In genomic region chr16:3147046-3147756, GRCh38 we compare ENCODE assay signal across 15 cellular contexts. TPM values are rescaled to one million over a fixed set of nuclear protein-coding genes. Genes with fewer than 3 reads are reported as not detected.
DNase-seq lines count a peak whose midpoint lies in the region; ATAC-seq and TF ChIP-seq lines count a peak whose summit lies in the region.
"Had no signal": no experiment of that assay in that cellular context is flagged by ENCODE, and none has a peak within 500 bp of the region (broad histone marks: within the 10 kb centered on the region; RNA-seq: fewer than 3 reads in every experiment).

No MANE protein-coding gene starts in this region.

- H2BK5ac ChIP-seq in mesenchymal stem cell (ENCODE audit: low read depth, low read length, poor library complexity, severe bottlenecking) = no peak overlapping the region

- TF ChIP-seq CTCF in spleen (IDR thresholded peaks at IDR 0.05 in 8 of 11, conservative IDR thresholded peaks at IDR 0.05 in 3 of 11) = no peak

- H3K4me3 ChIP-seq in mesenchymal stem cell (ENCODE audit: insufficient read depth in 1 of 2, low read depth in 1 of 2, low read length in 2 of 2) (no peak overlapping the region), spleen (no peak overlapping the region)
- H3K4me3 ChIP-seq: BLaER1 had no signal

- H3K4me2 ChIP-seq in mesenchymal stem cell (ENCODE audit: low read length, poor library complexity, severe bottlenecking) = no peak overlapping the region
- H3K4me2 ChIP-seq: BLaER1 had no signal

- H3K9me3 Mint-ChIP-seq in effector memory CD8-positive, alpha-beta T cell = no peaks in the 10 kb centered on the region

- intact Hi-C loops in left cardiac atrium (cut with DNase I) (no loop called here), left ventricle myocardium superior (cut with micrococcal nuclease) (no loop called here), spleen (cut with DNase I; ENCODE audit: low total_unique reads) (no loop called here)

- peak overlapping the region in 1 of 2 experiments; percentile 21 for H3K4ac ChIP-seq in mesenchymal stem cell (ENCODE audit: low read depth in 1 of 2, low read length in 2 of 2)

- no peak overlapping the region for H3K18ac ChIP-seq in mesenchymal stem cell (ENCODE audit: low read depth in 1 of 2, low read length in 2 of 2)

- 90% methylated on average over 16 of the region's 16 CpGs for WGBS in mesenchymal stem cell
- WGBS in spleen, 5 donors = 83 to 94% (median 91%) methylated on average over 10 to 16 of the region's 16 CpGs

- peak overlapping the region; percentile 59 to 84 for H3K27ac Mint-ChIP-seq in effector memory CD8-positive, alpha-beta T cell

- TF ChIP-seq POLR2A in spleen (IDR thresholded peaks at IDR 0.05) = no peak

- peaks cover 6 to 13% of the 10 kb centered on the region in 2 experiments for H3K36me3 ChIP-seq in mesenchymal stem cell (ENCODE audit: control insufficient read depth in 1 of 2, insufficient read depth in 2 of 2, low read depth in 1 of 2, low read length in 2 of 2)
- peaks cover 0 to 11% (median 8%) of the 10 kb centered on the region in 6 donors for H3K36me3 ChIP-seq in spleen

- H3K4me3 Mint-ChIP-seq in effector memory CD8-positive, alpha-beta T cell = no peak overlapping the region

- H2BK120ac ChIP-seq in mesenchymal stem cell (ENCODE audit: low read depth, low read length) = no peak overlapping the region

- peaks cover 13 to 27% of the 10 kb centered on the region in 2 donors for H3K4me1 Mint-ChIP-seq in effector memory CD8-positive, alpha-beta T cell (ENCODE audit: low read depth in 2 of 2)

- H3K9me3 ChIP-seq in mesenchymal stem cell (ENCODE audit: control insufficient read depth, low read length) (no peaks in the 10 kb centered on the region), spleen (no peaks in the 10 kb centered on the region)
- H3K9me3 ChIP-seq: BLaER1 had no signal

- H2AFZ ChIP-seq in mesenchymal stem cell (ENCODE audit: low read depth, low read length) = no peak overlapping the region

- H4K91ac ChIP-seq in mesenchymal stem cell (ENCODE audit: low read length) = peak overlapping the region; percentile 22

- H3K23ac ChIP-seq in mesenchymal stem cell (ENCODE audit: low read length in 2 of 2) = no peak overlapping the region

- H3K79me1 ChIP-seq in mesenchymal stem cell (replicated peaks; ENCODE audit: low read length, poor library complexity, severe bottlenecking) = no peaks in the 10 kb centered on the region

- H3K27ac ChIP-seq in mesenchymal stem cell (ENCODE audit: low read length, poor library complexity, severe bottlenecking) (no peak overlapping the region), spleen (no peak overlapping the region)
- H3K27ac ChIP-seq: BLaER1 had no signal

- H3K4me1 ChIP-seq in mesenchymal stem cell (ENCODE audit: control insufficient read depth, insufficient read depth, low read depth, low read length) = peaks cover 26% of the 10 kb centered on the region
- peaks cover 6 to 66% (median 44%) of the 10 kb centered on the region in 6 donors for H3K4me1 ChIP-seq in spleen

- ATAC-seq in left cardiac atrium (no peak), left ventricle myocardium superior (no peak), GM21360 (IDR thresholded peaks at IDR 0.05; ENCODE audit: unreplicated experiment) (no peak), HG02884 (IDR thresholded peaks at IDR 0.05; ENCODE audit: unreplicated experiment) (no peak)
- no peak for ATAC-seq in effector memory CD8-positive, alpha-beta T cell (replicated peaks)

- H3K14ac ChIP-seq in mesenchymal stem cell (ENCODE audit: low read length in 2 of 2) = no peak overlapping the region

- peak overlapping the region; percentile 61 for H2BK15ac ChIP-seq in mesenchymal stem cell (ENCODE audit: low read depth, poor library complexity, severe bottlenecking)

- H2AK5ac ChIP-seq in mesenchymal stem cell (ENCODE audit: low read length, severe bottlenecking) = no peak overlapping the region

- DNase-seq in left cardiac atrium = peak; percentile 22
- no peak for DNase-seq in left ventricle myocardium superior
- DNase-seq in effector memory CD8-positive, alpha-beta T cell = no peak
- no peak for DNase-seq in mesenchymal stem cell
- peak; percentile 70 for DNase-seq in spleen
- no peak for DNase-seq in NCI-H226
- DNase-seq: 8988T, AML-193, DMS53, GF-D8 had no signal

- no peak overlapping the region for H3K9ac ChIP-seq in mesenchymal stem cell (ENCODE audit: low read length)
- H3K9ac ChIP-seq: BLaER1 had no signal

- no peak overlapping the region for H4K8ac ChIP-seq in mesenchymal stem cell (ENCODE audit: low read length)

- H3K36me3 Mint-ChIP-seq in effector memory CD8-positive, alpha-beta T cell (ENCODE audit: insufficient read depth) = peaks cover 43% of the 10 kb centered on the region

- H3K27me3 Mint-ChIP-seq in effector memory CD8-positive, alpha-beta T cell = no peaks in the 10 kb centered on the region

- no peaks in the 10 kb centered on the region for H3K27me3 ChIP-seq in mesenchymal stem cell (ENCODE audit: control insufficient read depth in 1 of 2, insufficient read depth in 1 of 2, low read length in 2 of 2)
- H3K27me3 ChIP-seq in spleen (replicated peaks in 1 of 7) = peaks cover 0 to 16% (median 0%) of the 10 kb centered on the region in 7 donors

- H2BK12ac ChIP-seq in mesenchymal stem cell (ENCODE audit: low read length in 2 of 2) = no peak overlapping the region

RNA-seq across cellular contexts. Expression of gene ZNF213, which starts 12.4 kb away (rescaled TPM):
- total RNA-seq in left cardiac atrium (1 to 10 TPM; 6.5 to 6.7 TPM), left ventricle myocardium superior (7.1 TPM), spleen (10 to 100 TPM in 1 of 7 donors, 1 to 10 TPM in 6; 6.8 to 11.4 (median 7.9) TPM)
- 6.1 TPM for polyA plus RNA-seq in mesenchymal stem cell (2013, experiment 1 of 2)
- polyA plus RNA-seq in mesenchymal stem cell (2013, experiment 2 of 2) = 5.7 TPM
- polyA plus RNA-seq in spleen = 1 to 10 TPM; 2.4 to 5.9 (median 2.9) TPM

RNA-seq across cellular contexts. Expression of gene ZNF205, which starts 34.8 kb away (rescaled TPM):
- total RNA-seq in left cardiac atrium (1 to 10 TPM; 7.0 to 7.2 TPM), left ventricle myocardium superior (8.8 TPM), spleen (10 to 100 TPM in 1 of 7 donors, 1 to 10 TPM in 6; 4.1 to 10.4 (median 5.3) TPM)
- polyA plus RNA-seq in mesenchymal stem cell (2013, experiment 1 of 2) = 8.4 TPM
- 8.1 TPM for polyA plus RNA-seq in mesenchymal stem cell (2013, experiment 2 of 2)
- polyA plus RNA-seq in spleen = 10 to 100 TPM in 1 of 3 donors, 1 to 10 TPM in 2; 3.5 to 14.2 (median 6.9) TPM

RNA-seq across cellular contexts. Expression of gene OR1F1, which starts 40.8 kb away (rescaled TPM):
- total RNA-seq in left cardiac atrium (not detected), left ventricle myocardium superior (not detected), spleen (not detected)
- 0.28 TPM for polyA plus RNA-seq in mesenchymal stem cell (2013, experiment 1 of 2)
- 0.21 TPM for polyA plus RNA-seq in mesenchymal stem cell (2013, experiment 2 of 2)
- polyA plus RNA-seq in spleen = not detected
- total RNA-seq: HT-29 had no signal

RNA-seq across cellular contexts. Expression of gene ZSCAN10, which starts 48.1 kb away (rescaled TPM):
- total RNA-seq in left cardiac atrium = not detected
- not detected for total RNA-seq in left ventricle myocardium superior
- not detected for polyA plus RNA-seq in mesenchymal stem cell (2013, experiment 1 of 2)
- polyA plus RNA-seq in mesenchymal stem cell (2013, experiment 2 of 2) = not detected
- total RNA-seq in spleen = under 1 TPM in 1 of 7 donors, not detected in 6; 0.85 TPM
- polyA plus RNA-seq in spleen = under 1 TPM in 2 of 3 donors, not detected in 1; 0.02 to 0.06 TPM
- total RNA-seq: H4, HT-29 had no signal

Comparison
In these comparisons a context has a peak if more than half of its experiments do, and no peak if none do; other contexts are left out.
1. DNase-seq: peak in left cardiac atrium (single experiment) and spleen (single experiment); none in left ventricle myocardium superior (single experiment), effector memory CD8-positive, alpha-beta T cell (0 of 3), mesenchymal stem cell (single experiment) and NCI-H226 (single experiment).